ENCODE assay signal across 1 cellular context in the genomic region with DNA sequence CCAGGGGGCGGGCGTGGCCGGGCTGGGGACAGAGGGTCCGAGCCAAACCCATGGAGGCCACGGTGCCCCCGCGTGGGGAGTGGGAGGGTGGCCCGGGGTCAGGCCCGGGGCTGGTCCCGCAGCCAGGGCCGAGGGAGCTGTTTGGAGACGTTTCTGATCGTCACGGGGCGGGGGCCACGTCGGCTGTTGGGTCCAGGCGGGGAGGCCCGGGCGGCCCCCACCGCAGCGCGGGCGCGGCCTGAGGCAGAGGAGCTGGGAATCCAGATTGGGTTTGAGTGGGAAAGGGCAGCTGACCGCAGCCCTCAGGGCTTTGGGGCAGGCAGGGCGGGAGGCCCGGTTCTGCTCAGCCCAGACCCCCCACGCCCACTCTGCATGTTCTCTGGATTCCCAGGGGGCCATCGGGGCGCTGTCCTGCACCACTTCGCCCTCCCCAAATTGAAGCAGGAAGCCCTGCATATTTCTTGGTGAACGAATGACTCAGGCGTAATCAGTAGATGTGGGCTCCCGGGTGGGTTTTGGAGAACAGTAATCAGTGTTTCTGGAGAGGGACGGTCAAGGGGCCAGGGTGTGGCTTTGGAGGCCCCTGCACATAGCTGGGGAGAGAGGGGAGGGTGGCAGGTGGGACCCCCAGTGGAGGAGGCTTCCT.
TF ChIP-seq lines count a peak whose summit lies in the region.

No MANE protein-coding gene starts in this region.

TF ChIP-seq in HepG2, 621 proteins besides CTCF, POLR2A, EP300 and RAD21:
- TF ChIP-seq ZNF317 (CRISPR knock-in tag; IDR thresholded peaks at IDR 0.05) (no peak), SETDB1 (CRISPR knock-in tag; IDR thresholded peaks at IDR 0.05; ENCODE audit: borderline replicate concordance) (no peak), PPARG (CRISPR knock-in tag; conservative IDR thresholded peaks at IDR 0.05) (no peak), HDAC2 (CRISPR knock-in tag; IDR thresholded peaks at IDR 0.05) (no peak), ZFX (CRISPR knock-in tag; IDR thresholded peaks at IDR 0.05; ENCODE audit: low read depth) (no peak), ZNF136 (CRISPR knock-in tag; IDR thresholded peaks at IDR 0.05; ENCODE audit: low read depth) (no peak), CCDC6 (CRISPR knock-in tag; IDR thresholded peaks at IDR 0.05) (no peak)
- TF ChIP-seq, protein P1, sequence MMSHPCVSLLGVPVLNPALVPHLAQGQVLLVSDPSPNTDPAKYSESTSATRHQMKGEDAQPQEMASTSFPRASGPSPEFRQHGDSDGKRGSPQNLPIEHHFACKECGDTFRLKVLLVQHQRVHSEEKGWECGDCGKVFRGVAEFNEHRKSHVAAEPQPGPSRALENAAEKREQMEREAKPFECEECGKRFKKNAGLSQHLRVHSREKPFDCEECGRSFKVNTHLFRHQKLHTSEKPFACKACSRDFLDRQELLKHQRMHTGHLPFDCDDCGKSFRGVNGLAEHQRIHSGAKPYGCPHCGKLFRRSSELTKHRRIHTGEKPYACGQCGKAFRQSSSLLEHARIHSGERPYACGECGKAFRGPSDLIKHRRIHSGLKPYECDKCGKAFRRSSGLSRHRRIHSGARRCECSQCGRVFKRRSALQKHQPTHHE (CRISPR knock-in tag; IDR thresholded peaks at IDR 0.05; ENCODE audit: borderline replicate concordance), result no peak
- TF ChIP-seq, protein P2, sequence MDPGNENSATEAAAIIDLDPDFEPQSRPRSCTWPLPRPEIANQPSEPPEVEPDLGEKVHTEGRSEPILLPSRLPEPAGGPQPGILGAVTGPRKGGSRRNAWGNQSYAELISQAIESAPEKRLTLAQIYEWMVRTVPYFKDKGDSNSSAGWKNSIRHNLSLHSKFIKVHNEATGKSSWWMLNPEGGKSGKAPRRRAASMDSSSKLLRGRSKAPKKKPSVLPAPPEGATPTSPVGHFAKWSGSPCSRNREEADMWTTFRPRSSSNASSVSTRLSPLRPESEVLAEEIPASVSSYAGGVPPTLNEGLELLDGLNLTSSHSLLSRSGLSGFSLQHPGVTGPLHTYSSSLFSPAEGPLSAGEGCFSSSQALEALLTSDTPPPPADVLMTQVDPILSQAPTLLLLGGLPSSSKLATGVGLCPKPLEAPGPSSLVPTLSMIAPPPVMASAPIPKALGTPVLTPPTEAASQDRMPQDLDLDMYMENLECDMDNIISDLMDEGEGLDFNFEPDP (CRISPR knock-in tag; conservative IDR thresholded peaks at IDR 0.05), result no peak
